Comparison of ENCODE assay signal across 2 cellular contexts in the genomic region with DNA sequence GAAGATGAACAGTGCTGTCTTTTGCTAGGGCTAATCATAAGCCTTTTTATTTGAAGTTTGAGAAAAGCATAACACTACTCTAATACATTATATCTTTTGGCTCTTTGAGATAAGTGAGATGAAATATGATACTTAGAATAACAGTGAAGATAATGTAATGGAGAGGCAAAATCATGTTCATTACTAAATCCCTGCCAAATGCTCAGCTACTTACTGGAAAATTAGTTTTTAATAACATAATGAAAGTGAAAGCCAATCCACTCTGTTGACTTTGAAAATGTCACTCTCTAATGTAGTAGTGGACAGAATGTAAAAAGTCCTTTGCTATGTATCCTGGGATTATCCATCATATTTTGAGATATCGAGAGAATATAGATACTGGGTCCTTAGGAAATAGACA.
TF ChIP-seq lines count a peak whose summit lies in the region.

No MANE protein-coding gene starts in this region.

TF ChIP-seq in liver, 16 proteins besides CTCF, POLR2A, EP300 and RAD21:
- no peak for TF ChIP-seq FOXA2 (IDR thresholded peaks at IDR 0.05)
- TF ChIP-seq, protein P1, sequence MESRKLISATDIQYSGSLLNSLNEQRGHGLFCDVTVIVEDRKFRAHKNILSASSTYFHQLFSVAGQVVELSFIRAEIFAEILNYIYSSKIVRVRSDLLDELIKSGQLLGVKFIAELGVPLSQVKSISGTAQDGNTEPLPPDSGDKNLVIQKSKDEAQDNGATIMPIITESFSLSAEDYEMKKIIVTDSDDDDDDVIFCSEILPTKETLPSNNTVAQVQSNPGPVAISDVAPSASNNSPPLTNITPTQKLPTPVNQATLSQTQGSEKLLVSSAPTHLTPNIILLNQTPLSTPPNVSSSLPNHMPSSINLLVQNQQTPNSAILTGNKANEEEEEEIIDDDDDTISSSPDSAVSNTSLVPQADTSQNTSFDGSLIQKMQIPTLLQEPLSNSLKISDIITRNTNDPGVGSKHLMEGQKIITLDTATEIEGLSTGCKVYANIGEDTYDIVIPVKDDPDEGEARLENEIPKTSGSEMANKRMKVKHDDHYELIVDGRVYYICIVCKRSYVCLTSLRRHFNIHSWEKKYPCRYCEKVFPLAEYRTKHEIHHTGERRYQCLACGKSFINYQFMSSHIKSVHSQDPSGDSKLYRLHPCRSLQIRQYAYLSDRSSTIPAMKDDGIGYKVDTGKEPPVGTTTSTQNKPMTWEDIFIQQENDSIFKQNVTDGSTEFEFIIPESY (IDR thresholded peaks at IDR 0.05): no peak
- TF ChIP-seq, protein P2, sequence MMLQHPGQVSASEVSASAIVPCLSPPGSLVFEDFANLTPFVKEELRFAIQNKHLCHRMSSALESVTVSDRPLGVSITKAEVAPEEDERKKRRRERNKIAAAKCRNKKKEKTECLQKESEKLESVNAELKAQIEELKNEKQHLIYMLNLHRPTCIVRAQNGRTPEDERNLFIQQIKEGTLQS (IDR thresholded peaks at IDR 0.05): no peak
- TF ChIP-seq YY1 (IDR thresholded peaks at IDR 0.05): no peak
- TF ChIP-seq JUND (IDR thresholded peaks at IDR 0.05): no peak
- TF ChIP-seq HNF4G (IDR thresholded peaks at IDR 0.05): no peak
- TF ChIP-seq FOXA1 (IDR thresholded peaks at IDR 0.05): no peak
- no peak for TF ChIP-seq HNF4A (conservative IDR thresholded peaks at IDR 0.05)
TF ChIP-seq in liver: peak in this region for 0.

TF ChIP-seq in HepG2, 621 proteins besides CTCF, POLR2A, EP300 and RAD21:
- TF ChIP-seq, protein P3, sequence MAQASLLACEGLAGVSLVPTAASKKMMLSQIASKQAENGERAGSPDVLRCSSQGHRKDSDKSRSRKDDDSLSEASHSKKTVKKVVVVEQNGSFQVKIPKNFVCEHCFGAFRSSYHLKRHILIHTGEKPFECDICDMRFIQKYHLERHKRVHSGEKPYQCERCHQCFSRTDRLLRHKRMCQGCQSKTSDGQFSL (CRISPR knock-in tag; IDR thresholded peaks at IDR 0.05): no peak
